In genomic region chr9:92706218-92706940, GRCh38 we compare ENCODE assay signal across 1 cellular context.
TF ChIP-seq lines count a peak whose summit lies in the region.

No MANE protein-coding gene starts in this region.

TF ChIP-seq in endothelial cell of umbilical vein, 7 proteins besides CTCF, POLR2A, EP300 and RAD21:
- TF ChIP-seq POLR2AphosphoS5 (IDR thresholded peaks at IDR 0.05; ENCODE audit: insufficient read depth, low read depth, low read length), result no peak
- TF ChIP-seq EZH2 (IDR thresholded peaks at IDR 0.05; ENCODE audit: borderline replicate concordance, low read depth, low read length, severe bottlenecking), result no peak
- no peak for TF ChIP-seq JUN (IDR thresholded peaks at IDR 0.05; ENCODE audit: borderline replicate concordance, insufficient read depth, insufficient read length, low read depth)
- no peak for TF ChIP-seq FOS (IDR thresholded peaks at IDR 0.05; ENCODE audit: borderline replicate concordance, insufficient read depth, low read length)
- no peak for TF ChIP-seq MYC (IDR thresholded peaks at IDR 0.05; ENCODE audit: low read depth, low read length)
